ENCODE assay signal across 1 cellular context in the genomic region with DNA sequence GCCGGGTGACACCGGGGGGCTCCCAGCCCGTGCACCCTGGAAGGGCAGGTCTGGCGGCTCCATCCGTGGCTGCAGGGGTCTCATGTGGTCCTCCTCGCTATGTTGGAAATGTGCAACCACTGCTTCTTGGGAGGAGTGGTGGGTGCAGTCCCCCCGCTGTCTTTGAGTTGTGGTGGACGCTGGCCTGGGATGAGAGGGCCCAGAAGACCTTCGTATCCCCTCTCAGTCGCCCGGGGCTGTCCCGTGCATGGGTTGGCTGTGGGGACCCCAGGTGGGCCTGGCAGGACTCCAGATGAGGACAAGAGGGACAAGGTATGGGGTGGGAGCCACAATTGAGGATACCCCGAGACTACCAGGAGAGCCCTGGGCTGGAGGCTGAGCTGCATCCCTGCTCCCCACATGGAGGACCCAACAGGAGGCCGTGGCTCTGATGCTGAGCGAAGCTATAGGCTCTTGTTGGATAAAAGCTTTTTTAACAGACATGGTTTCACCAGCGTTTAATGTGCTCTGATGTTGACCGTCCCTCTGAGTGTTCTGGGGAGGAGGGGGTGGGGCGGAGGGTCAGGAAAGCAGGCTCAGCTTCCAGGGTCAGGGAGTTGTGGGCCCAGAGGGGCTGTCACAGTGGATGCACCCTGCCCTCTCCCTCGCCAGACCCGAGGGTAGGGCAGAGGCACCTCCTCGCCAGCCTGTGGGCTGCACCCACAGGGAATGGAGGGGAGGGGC.
A peak's percentile ranks its signal among the peaks of the same experiment; 100 is the strongest.
TF ChIP-seq lines count a peak whose summit lies in the region.

No MANE protein-coding gene starts in this region.

TF ChIP-seq in HepG2, 621 proteins besides CTCF, POLR2A, EP300 and RAD21 (continued from another document):
- TF ChIP-seq POLR2AphosphoS2 (IDR thresholded peaks at IDR 0.05; ENCODE audit: low read depth, low read length) (0 out of 2 replicates have a peak, but pooled peaks have one; percentile 45), MTF2 (CRISPR knock-in tag; IDR thresholded peaks at IDR 0.05; ENCODE audit: borderline replicate concordance) (no peak), AHR (CRISPR knock-in tag; IDR thresholded peaks at IDR 0.05) (no peak), PRPF4 (IDR thresholded peaks at IDR 0.05; ENCODE audit: low read depth, low read length, poor library complexity, severe bottlenecking) (no peak), ATF1 (CRISPR knock-in tag; IDR thresholded peaks at IDR 0.05) (no peak), HMG20A (CRISPR knock-in tag; IDR thresholded peaks at IDR 0.05; ENCODE audit: borderline replicate concordance) (no peak), ZNF430 (CRISPR knock-in tag; IDR thresholded peaks at IDR 0.05) (no peak)
- TF ChIP-seq, protein P1, sequence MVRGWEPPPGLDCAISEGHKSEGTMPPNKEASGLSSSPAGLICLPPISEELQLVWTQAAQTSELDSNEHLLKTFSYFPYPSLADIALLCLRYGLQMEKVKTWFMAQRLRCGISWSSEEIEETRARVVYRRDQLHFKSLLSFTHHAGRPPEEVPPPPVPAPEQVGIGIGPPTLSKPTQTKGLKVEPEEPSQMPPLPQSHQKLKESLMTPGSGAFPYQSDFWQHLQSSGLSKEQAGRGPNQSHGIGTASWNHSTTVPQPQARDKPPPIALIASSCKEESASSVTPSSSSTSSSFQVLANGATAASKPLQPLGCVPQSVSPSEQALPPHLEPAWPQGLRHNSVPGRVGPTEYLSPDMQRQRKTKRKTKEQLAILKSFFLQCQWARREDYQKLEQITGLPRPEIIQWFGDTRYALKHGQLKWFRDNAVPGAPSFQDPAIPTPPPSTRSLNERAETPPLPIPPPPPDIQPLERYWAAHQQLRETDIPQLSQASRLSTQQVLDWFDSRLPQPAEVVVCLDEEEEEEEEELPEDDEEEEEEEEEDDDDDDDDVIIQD (CRISPR knock-in tag; IDR thresholded peaks at IDR 0.05; ENCODE audit: low read depth) = no peak
